8 cellular contexts compared by ENCODE assay signal in the genomic region with DNA sequence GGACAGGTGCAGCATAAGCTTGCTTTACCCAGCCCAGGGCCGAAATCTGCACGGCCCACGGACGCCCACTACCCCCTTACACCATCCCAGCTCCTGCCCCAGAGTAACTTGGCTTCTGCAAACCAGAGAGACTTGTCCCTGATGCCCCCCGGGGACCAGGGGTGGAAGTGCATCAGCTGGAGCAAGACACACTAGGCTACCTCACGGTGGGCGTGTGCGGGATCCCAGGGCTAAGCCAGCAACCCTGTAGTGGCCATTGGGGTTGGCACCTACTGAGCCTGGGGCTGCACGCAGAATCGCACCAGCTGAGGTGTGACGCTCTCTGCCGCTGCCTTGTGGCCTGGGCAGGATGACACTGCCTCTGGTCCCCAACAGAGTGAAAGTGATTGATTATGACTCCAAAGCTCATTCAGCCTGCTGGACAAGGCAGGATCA. TPM values are rescaled to one million over a fixed set of nuclear protein-coding genes. Genes with fewer than 3 reads are reported as not detected.
DNase-seq lines count a peak whose midpoint lies in the region; ATAC-seq, FAIRE-seq and TF ChIP-seq lines count a peak whose summit lies in the region.

No MANE protein-coding gene starts in this region.

- H3K27ac ChIP-seq in keratinocyte (ENCODE audit: control insufficient read depth, insufficient read depth, low read length): no peak overlapping the region

- no peaks in the 10 kb centered on the region for H3K27me3 ChIP-seq in keratinocyte (ENCODE audit: control insufficient read depth, extremely low read depth, insufficient read depth, low read length)

- dilution Hi-C loops in keratinocyte (cut with MboI; ENCODE audit: extremely low pct_ligation_motif_present, low sequenced_read_pairs): no loop called here

- H3K4me3 Mint-ChIP-seq in activated T-helper 17 cell treated with anti-CD3 and anti-CD28 coated beads, Interleukin-2, amount 50 U/mL, for 72 hours: no peak overlapping the region
- no peak overlapping the region for H3K4me3 Mint-ChIP-seq in CD14-positive monocyte

- TF ChIP-seq POLR2A in NB4 (IDR thresholded peaks at IDR 0.05; ENCODE audit: extremely low read depth, insufficient read length): no peak

- H3K27me3 Mint-ChIP-seq in activated T-helper 17 cell treated with anti-CD3 and anti-CD28 coated beads, Interleukin-2, amount 50 U/mL, for 72 hours: peaks cover 24% of the 10 kb centered on the region
- H3K27me3 Mint-ChIP-seq in CD14-positive monocyte (ENCODE audit: low read depth in 3 of 3): peaks cover 11 to 17% (median 13%) of the 10 kb centered on the region in 3 donors

- peak overlapping the region; percentile 66 for H3K4me2 ChIP-seq in keratinocyte (ENCODE audit: control insufficient read depth, extremely low read depth, insufficient read depth, low read depth, low read length)

- no peaks in the 10 kb centered on the region for H3K9me3 ChIP-seq in keratinocyte (ENCODE audit: control insufficient read depth, low read depth, low read length)

- DNase-seq in GM12865 (ENCODE audit: low read depth) (peak; percentile 36), NB4 (ENCODE audit: low read depth) (peak; percentile 67), keratinocyte (ENCODE audit: low read depth, low spot score) (no peak), CD14-positive monocyte (ENCODE audit: low spot score) (no peak), NOMO-1 (lab: John Stamatoyannopoulos, UW; ENCODE audit: unreplicated experiment in 2 of 2) (no peak), superior temporal gyrus (ENCODE audit: extremely low spot score) (no peak)

- H3K4me1 Mint-ChIP-seq in activated T-helper 17 cell treated with anti-CD3 and anti-CD28 coated beads, Interleukin-2, amount 50 U/mL, for 72 hours: peaks cover 9% of the 10 kb centered on the region
- H3K4me1 Mint-ChIP-seq in CD14-positive monocyte: peaks cover 16% of the 10 kb centered on the region

- no peaks in the 10 kb centered on the region for H3K79me2 ChIP-seq in keratinocyte (ENCODE audit: control insufficient read depth, insufficient read depth, low read length)

- no peaks in the 10 kb centered on the region for H3K36me3 Mint-ChIP-seq in activated T-helper 17 cell treated with anti-CD3 and anti-CD28 coated beads, Interleukin-2, amount 50 U/mL, for 72 hours (ENCODE audit: low read depth)
- H3K36me3 Mint-ChIP-seq in CD14-positive monocyte: peaks cover 0 to 5% of the 10 kb centered on the region in 2 donors

- intact Hi-C loops in CD14-positive monocyte (cut with micrococcal nuclease): no loop called here

- H4K20me1 ChIP-seq in keratinocyte (ENCODE audit: control insufficient read depth, extremely low read depth, insufficient read depth, low read length): peaks cover 13% of the 10 kb centered on the region

- no peak overlapping the region for H3K27ac Mint-ChIP-seq in activated T-helper 17 cell treated with anti-CD3 and anti-CD28 coated beads, Interleukin-2, amount 50 U/mL, for 72 hours
- H3K27ac Mint-ChIP-seq in CD14-positive monocyte: no peak overlapping the region

- no peaks in the 10 kb centered on the region for H3K36me3 ChIP-seq in keratinocyte (ENCODE audit: control insufficient read depth in 2 of 2, extremely low read depth in 1 of 2, insufficient read depth in 2 of 2, low read length in 2 of 2)

- peaks cover 32% of the 10 kb centered on the region for H3K4me1 ChIP-seq in keratinocyte (ENCODE audit: control insufficient read depth, extremely low read depth, insufficient read depth, low read length)

- H2AFZ ChIP-seq in keratinocyte (ENCODE audit: control insufficient read depth, low read length): no peak overlapping the region

- peak; percentile 30 for TF ChIP-seq CTCF in GM12865 (IDR thresholded peaks at IDR 0.05; ENCODE audit: insufficient read depth, low read depth, low read length, missing control alignments)
- peak; percentile 50 for TF ChIP-seq CTCF in NB4 (IDR thresholded peaks at IDR 0.05; ENCODE audit: low read depth, low read length)
- peak; percentile 6 to 41 (median 36) for TF ChIP-seq CTCF in keratinocyte (optimal IDR thresholded peaks at IDR 0.05 in 1 of 3, IDR thresholded peaks at IDR 0.05 in 1 of 3, conservative IDR thresholded peaks at IDR 0.05 in 1 of 3; ENCODE audit: extremely low read depth in 1 of 3, insufficient read depth in 2 of 3, low read length in 3 of 3)
- TF ChIP-seq CTCF in CD14-positive monocyte (IDR thresholded peaks at IDR 0.05): no peak

- H3K4me3 ChIP-seq in GM12865 (ENCODE audit: low read depth, low read length): no peak overlapping the region
- no peak overlapping the region for H3K4me3 ChIP-seq in NB4 (ENCODE audit: low read depth, low read length)
- H3K4me3 ChIP-seq in keratinocyte (ENCODE audit: control insufficient read depth in 2 of 3, extremely low read depth in 1 of 3, insufficient read depth in 2 of 3, low read depth in 1 of 3, low read length in 3 of 3): no peak overlapping the region

- FAIRE-seq in keratinocyte (lab: Jason Lieb, UNC): no peak

- H3K9me3 Mint-ChIP-seq in activated T-helper 17 cell treated with anti-CD3 and anti-CD28 coated beads, Interleukin-2, amount 50 U/mL, for 72 hours: no peaks in the 10 kb centered on the region
- H3K9me3 Mint-ChIP-seq in CD14-positive monocyte: no peaks in the 10 kb centered on the region

- H3K9ac ChIP-seq in keratinocyte (ENCODE audit: control insufficient read depth, extremely low read depth, insufficient read depth, low read length): no peak overlapping the region

- H3K9me1 ChIP-seq in keratinocyte (ENCODE audit: control insufficient read depth, extremely low read depth, insufficient read depth, low read length): peaks cover 2% of the 10 kb centered on the region

- ATAC-seq in activated T-helper 17 cell treated with anti-CD3 and anti-CD28 coated beads, Interleukin-2, amount 50 U/mL, for 72 hours (replicated peaks): peak; percentile 42
- no peak for ATAC-seq in GM21528 (IDR thresholded peaks at IDR 0.05; ENCODE audit: low FRiP score, unreplicated experiment)

RNA-seq across cellular contexts. Expression of a gene that starts 6.1 kb away (rescaled TPM):
- total RNA-seq in activated T-helper 17 cell treated with anti-CD3 and anti-CD28 coated beads, Interleukin-2, amount 50 U/mL, for 72 hours: 10 to 100 TPM; 10.1 to 11.3 TPM
- polyA plus RNA-seq in keratinocyte (4.3 to 6.6 TPM (median 4.8 TPM) in 3 replicates), CD14-positive monocyte (1 to 10 TPM; 1.4 to 2.0 TPM)
- polyA plus RNA-seq in keratinocyte (2011; ENCODE audit: low read depth): 2.6 TPM
- polyA plus RNA-seq in keratinocyte (2011; cell fraction: cytosol; rRNA removed): 3.0 and 4.8 TPM in 2 replicates
- 10.7 and 11.3 TPM in 2 replicates for polyA plus RNA-seq in keratinocyte (2011; cell fraction: nucleus; rRNA removed)
- 3.6 and 4.8 TPM in 2 replicates for polyA plus RNA-seq in keratinocyte (2012; ENCODE audit: low replicate concordance)
- polyA minus RNA-seq in keratinocyte: 9.1 to 16.4 TPM (median 14.9 TPM) in 3 replicates
- polyA minus RNA-seq in keratinocyte (2011; cell fraction: cytosol; rRNA and poly(A)+ RNA removed): 6.5 TPM
- polyA minus RNA-seq in keratinocyte (2011; cell fraction: nucleus; rRNA and poly(A)+ RNA removed): 8.7 and 10.6 TPM in 2 replicates

RNA-seq across cellular contexts. Expression of a gene that starts 21.1 kb away (rescaled TPM):
- total RNA-seq in activated T-helper 17 cell treated with anti-CD3 and anti-CD28 coated beads, Interleukin-2, amount 50 U/mL, for 72 hours: 1 to 10 TPM; 3.0 TPM
- polyA plus RNA-seq in keratinocyte (7.1 to 14.2 TPM (median 9.5 TPM) in 3 replicates), CD14-positive monocyte (1 to 10 TPM; 6.6 to 8.7 TPM)
- polyA plus RNA-seq in keratinocyte (2011; ENCODE audit: low read depth): 2.4 TPM
- 5.4 and 8.5 TPM in 2 replicates for polyA plus RNA-seq in keratinocyte (2011; cell fraction: cytosol; rRNA removed)
- polyA plus RNA-seq in keratinocyte (2011; cell fraction: nucleus; rRNA removed): 16.8 and 24.0 TPM in 2 replicates
- polyA plus RNA-seq in keratinocyte (2012; ENCODE audit: low replicate concordance): 7.5 and 9.3 TPM in 2 replicates
- polyA minus RNA-seq in keratinocyte: 7.3 to 12.3 TPM (median 8.2 TPM) in 3 replicates
- polyA minus RNA-seq in keratinocyte (2011; cell fraction: cytosol; rRNA and poly(A)+ RNA removed): 14.0 TPM
- 13.7 and 15.5 TPM in 2 replicates for polyA minus RNA-seq in keratinocyte (2011; cell fraction: nucleus; rRNA and poly(A)+ RNA removed)

RNA-seq across cellular contexts. Expression of a gene that starts 33.2 kb away (rescaled TPM):
- 1,000 to 10,000 TPM; 1,178 to 1,829 TPM for total RNA-seq in activated T-helper 17 cell treated with anti-CD3 and anti-CD28 coated beads, Interleukin-2, amount 50 U/mL, for 72 hours
- 2,272 to 2,722 TPM (median 2,671 TPM) in 3 replicates for polyA plus RNA-seq in keratinocyte
- polyA plus RNA-seq in keratinocyte (2011; ENCODE audit: low read depth): 2,111 TPM
- 2,958 and 3,580 TPM in 2 replicates for polyA plus RNA-seq in keratinocyte (2011; cell fraction: cytosol; rRNA removed)
- polyA plus RNA-seq in keratinocyte (2011; cell fraction: nucleus; rRNA removed): 591 and 603 TPM in 2 replicates
- 2,339 and 3,674 TPM in 2 replicates for polyA plus RNA-seq in keratinocyte (2012; ENCODE audit: low replicate concordance)
- polyA minus RNA-seq in keratinocyte: 715 to 1,260 TPM (median 822 TPM) in 3 replicates
- 1,132 TPM for polyA minus RNA-seq in keratinocyte (2011; cell fraction: cytosol; rRNA and poly(A)+ RNA removed)
- 139 and 149 TPM in 2 replicates for polyA minus RNA-seq in keratinocyte (2011; cell fraction: nucleus; rRNA and poly(A)+ RNA removed)
- 100 to 1,000 TPM; 417 to 490 TPM for polyA plus RNA-seq in CD14-positive monocyte

RNA-seq across cellular contexts. Expression of a gene that starts 33.3 kb away (rescaled TPM):
- total RNA-seq in activated T-helper 17 cell treated with anti-CD3 and anti-CD28 coated beads, Interleukin-2, amount 50 U/mL, for 72 hours: 10 to 100 TPM; 22.0 to 33.5 TPM
- polyA plus RNA-seq in keratinocyte: 5.2 to 11.6 TPM (median 7.2 TPM) in 3 replicates
- polyA plus RNA-seq in keratinocyte (2011; ENCODE audit: low read depth): 26.7 TPM
- 4.5 and 7.3 TPM in 2 replicates for polyA plus RNA-seq in keratinocyte (2011; cell fraction: cytosol; rRNA removed)
- polyA plus RNA-seq in keratinocyte (2011; cell fraction: nucleus; rRNA removed): 22.8 and 27.7 TPM in 2 replicates
- 12.5 and 16.9 TPM in 2 replicates for polyA plus RNA-seq in keratinocyte (2012; ENCODE audit: low replicate concordance)
- 7.7 to 15.3 TPM (median 8.0 TPM) in 3 replicates for polyA minus RNA-seq in keratinocyte
- 8.2 TPM for polyA minus RNA-seq in keratinocyte (2011; cell fraction: cytosol; rRNA and poly(A)+ RNA removed)
- 17.3 and 20.0 TPM in 2 replicates for polyA minus RNA-seq in keratinocyte (2011; cell fraction: nucleus; rRNA and poly(A)+ RNA removed)
- 1 to 10 TPM; 6.0 to 8.2 TPM for polyA plus RNA-seq in CD14-positive monocyte

Comparison
In these comparisons a context has a peak if more than half of its experiments do, and no peak if none do; other contexts are left out.
1. DNase-seq: peak in GM12865 (single experiment) and NB4 (single experiment); none in keratinocyte (single experiment), CD14-positive monocyte (single experiment), NOMO-1 (0 of 2) and superior temporal gyrus (single experiment).